8 cellular contexts compared by ENCODE assay signal in the genomic region with DNA sequence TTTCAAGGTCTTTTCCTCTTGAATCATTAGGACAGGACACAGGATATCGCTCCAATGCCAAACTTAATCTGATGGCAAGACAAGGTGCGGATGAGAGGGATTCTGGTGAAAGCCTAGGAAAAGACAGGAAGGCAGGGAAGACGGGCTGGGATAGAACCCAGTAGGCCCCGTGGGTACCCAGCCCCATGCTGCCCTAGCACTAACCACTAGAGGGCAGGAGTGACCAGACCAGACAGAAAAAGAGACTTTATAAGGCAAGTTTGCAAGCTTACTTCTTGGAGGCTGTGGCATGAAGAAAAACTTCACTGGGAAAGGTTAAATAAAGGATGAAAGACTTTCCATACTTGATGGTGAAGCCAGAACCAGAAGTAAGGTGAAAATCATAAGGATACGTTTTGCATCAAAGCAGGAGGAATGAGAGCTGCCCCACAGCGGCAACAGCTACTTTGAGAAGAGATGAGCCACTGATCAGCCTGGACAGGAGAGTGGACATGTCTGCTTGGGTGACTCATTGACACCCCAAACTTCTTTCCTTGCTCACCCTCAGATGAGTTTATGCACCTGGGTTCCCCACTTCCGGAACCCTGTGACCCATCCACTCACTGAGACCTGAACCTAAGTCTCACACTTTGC.
DNase-seq lines count a peak whose midpoint lies in the region; ATAC-seq and TF ChIP-seq lines count a peak whose summit lies in the region.

No MANE protein-coding gene starts in this region.

- H3K4me3 ChIP-seq in HAP-1 (no peak overlapping the region), astrocyte of the cerebellum (ENCODE audit: low read depth, low read length) (no peak overlapping the region)

- peak; percentile 26 for DNase-seq in CD1c-positive myeloid dendritic cell (ENCODE audit: extremely low spot score)
- peak; percentile 55 to 86 for DNase-seq in HAP-1 (ENCODE audit: low spot score in 2 of 2)
- peak; percentile 41 for DNase-seq in RKO (ENCODE audit: low spot score)
- DNase-seq in astrocyte of the cerebellum (ENCODE audit: low read depth), result no peak
- peak; percentile 28 for DNase-seq in iPS DF 4.7 (ENCODE audit: extremely low read depth, low spot score)
- peak; percentile 9 to 61 (median 33) for DNase-seq in stimulated activated CD4-positive, alpha-beta T cell treated with anti-CD3 and anti-CD28 coated beads, Interleukin-12 subunit alpha, Interleukin-12 subunit beta, amount 100 ng/mL, for 48 hours (ENCODE audit: low read depth in 2 of 3, low spot score in 1 of 3)
- DNase-seq in NCI-H187 (lab: John Stamatoyannopoulos, UW), result no peak

- no peak for ATAC-seq in GM21447 (IDR thresholded peaks at IDR 0.05; ENCODE audit: unreplicated experiment)

- H3K36me3 ChIP-seq in HAP-1 (replicated peaks), result no peaks in the 10 kb centered on the region

- TF ChIP-seq CTCF in astrocyte of the cerebellum (IDR thresholded peaks at IDR 0.05; ENCODE audit: low read depth, low read length, missing control alignments), result peak; percentile 94

- H3K27me3 ChIP-seq in HAP-1 (ENCODE audit: low read depth), result no peaks in the 10 kb centered on the region

- in situ Hi-C loops in HAP-1 (cut with MboI; ENCODE audit: low sequenced_read_pairs), result loop anchor here (10.0 kb wide), 1 partner anchor 106 kb away; no protein-coding TSS in a partner anchor
- in situ Hi-C loops in astrocyte of the cerebellum (cut with HindIII; ENCODE audit: low sequenced_read_pairs), result no loop called here

- peaks cover 9% of the 10 kb centered on the region; the same call in 1 of the 2 replicates for H3K4me1 ChIP-seq in HAP-1

- H3K9me3 ChIP-seq in HAP-1, result no peaks in the 10 kb centered on the region

Comparison
In these comparisons a context has a peak if more than half of its experiments do, and no peak if none do; other contexts are left out.
1. DNase-seq: peak in CD1c-positive myeloid dendritic cell (single experiment), HAP-1 (2 of 2), RKO (single experiment), iPS DF 4.7 (single experiment) and stimulated activated CD4-positive, alpha-beta T cell treated with anti-CD3 and anti-CD28 coated beads, Interleukin-12 subunit alpha, Interleukin-12 subunit beta, amount 100 ng/mL, for 48 hours (3 of 3); none in astrocyte of the cerebellum (single experiment) and NCI-H187 (0 of 2).